ENCODE assay signal across 8 cellular contexts in the genomic region with DNA sequence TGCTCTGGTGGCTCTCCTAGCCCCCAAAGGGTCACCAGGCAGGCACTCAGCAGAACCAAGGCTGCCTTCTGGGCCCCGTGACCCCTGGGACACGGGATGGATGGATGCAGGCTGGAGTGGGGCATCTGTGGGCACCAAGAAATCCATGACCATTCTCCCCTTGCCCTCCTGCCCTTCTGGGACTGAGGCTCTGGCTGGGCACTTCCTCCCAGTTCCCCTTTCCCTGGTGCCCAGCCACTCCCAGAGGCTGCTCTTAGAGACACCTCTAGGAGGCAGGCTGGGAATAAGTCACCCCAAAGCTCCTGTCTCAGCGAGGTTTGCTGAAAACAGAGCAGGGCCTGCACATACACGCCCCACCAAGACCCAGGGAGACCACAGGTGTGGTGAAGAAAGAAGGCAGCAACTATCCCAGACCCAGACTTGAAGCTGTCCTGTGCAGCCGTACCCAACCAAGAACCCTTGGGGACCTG. TPM values are rescaled to one million over a fixed set of nuclear protein-coding genes. Genes with fewer than 3 reads are reported as not detected.
DNase-seq lines count a peak whose midpoint lies in the region; ATAC-seq, FAIRE-seq and TF ChIP-seq lines count a peak whose summit lies in the region.

No MANE protein-coding gene starts in this region.

- peak overlapping the region; percentile 84 for H3K27ac ChIP-seq in cardiac muscle cell
- H3K27ac ChIP-seq in small intestine (ENCODE audit: low read depth in 1 of 2, low read length in 1 of 2), result peak overlapping the region; percentile 62 to 98

- DNase-seq in Daoy (ENCODE audit: low read depth) (peak; percentile 34), cardiac muscle cell (ENCODE audit: low read depth in 1 of 2, low spot score in 1 of 2) (peak in 1 of 2 donors; percentile 52), small intestine (no peak), inferior parietal cortex (ENCODE audit: extremely low spot score) (no peak), NCI-H1694 treated with DMSO at 0.1 percent for 48 hours (lab: John Stamatoyannopoulos, UW) (no peak), GM19239 (ENCODE audit: insufficient read length, low spot score) (no peak)
- no peak for DNase-seq in activated CD8-positive, alpha-beta T cell treated with anti-CD3 and anti-CD28 coated beads for 36 hours

- H3K4me3 Mint-ChIP-seq in activated CD8-positive, alpha-beta T cell treated with anti-CD3 and anti-CD28 coated beads for 36 hours, result peak overlapping the region; percentile 80

- H3K4me3 ChIP-seq in cardiac muscle cell, result no peak overlapping the region
- H3K4me3 ChIP-seq in small intestine (ENCODE audit: low read depth in 1 of 2, low read length in 2 of 2), result peak overlapping the region; percentile 32 to 42

- intact Hi-C loops in activated CD8-positive, alpha-beta T cell treated with anti-CD3 and anti-CD28 coated beads for 36 hours (cut with micrococcal nuclease), result no loop called here

- H3K36me3 ChIP-seq in cardiac muscle cell, result no peaks in the 10 kb centered on the region
- H3K36me3 ChIP-seq in small intestine (ENCODE audit: control insufficient read depth in 2 of 2, insufficient read depth in 2 of 2, low read length in 2 of 2), result no peaks in the 10 kb centered on the region

- POLR2A ChIA-PET in activated CD8-positive, alpha-beta T cell treated with anti-CD3 and anti-CD28 coated beads for 36 hours (lab: Charles Lee), result interaction anchor here (0.9 to 3.8 kb wide), 12 partner anchors 11 to 85 kb away, joined by 3 to 21 read pairs (median 5); a partner anchor contains a TSS

- peak; percentile 30 for ATAC-seq in HG02571 (IDR thresholded peaks at IDR 0.05; ENCODE audit: unreplicated experiment)
- ATAC-seq in activated CD8-positive, alpha-beta T cell treated with anti-CD3 and anti-CD28 coated beads for 36 hours, result no peak

- FAIRE-seq in small intestine (lab: Jason Lieb, UNC), result no peak
- no peak for FAIRE-seq in GM19239 (lab: Jason Lieb, UNC)

- H3K4me1 Mint-ChIP-seq in activated CD8-positive, alpha-beta T cell treated with anti-CD3 and anti-CD28 coated beads for 36 hours (ENCODE audit: low read depth), result peaks cover 34% of the 10 kb centered on the region

- peak overlapping the region; percentile 91 for H3K27ac Mint-ChIP-seq in activated CD8-positive, alpha-beta T cell treated with anti-CD3 and anti-CD28 coated beads for 36 hours

- H3K9me3 Mint-ChIP-seq in activated CD8-positive, alpha-beta T cell treated with anti-CD3 and anti-CD28 coated beads for 36 hours, result no peaks in the 10 kb centered on the region

- H3K36me3 Mint-ChIP-seq in activated CD8-positive, alpha-beta T cell treated with anti-CD3 and anti-CD28 coated beads for 36 hours (ENCODE audit: low read depth), result peaks cover 10% of the 10 kb centered on the region

- TF ChIP-seq CTCF in activated CD8-positive, alpha-beta T cell treated with anti-CD3 and anti-CD28 coated beads for 36 hours (IDR thresholded peaks at IDR 0.05), result no peak
- TF ChIP-seq CTCF in cardiac muscle cell (IDR thresholded peaks at IDR 0.05; ENCODE audit: low read depth, low read length), result peak; percentile 34

- peaks cover 46% of the 10 kb centered on the region for H3K4me1 ChIP-seq in cardiac muscle cell (ENCODE audit: low read depth)
- H3K4me1 ChIP-seq in small intestine (ENCODE audit: control insufficient read depth in 2 of 2, insufficient read depth in 1 of 2, low read depth in 1 of 2, low read length in 1 of 2), result peaks cover 0 to 6% of the 10 kb centered on the region in 2 donors

- no peaks in the 10 kb centered on the region for H3K9me3 ChIP-seq in cardiac muscle cell (ENCODE audit: low read depth)
- H3K9me3 ChIP-seq in small intestine (ENCODE audit: control insufficient read depth, low read depth), result no peaks in the 10 kb centered on the region

- 44 to 81% (median 66%) methylated on average over 5 of the region's 5 CpGs for WGBS in small intestine, 3 donors

- no peaks in the 10 kb centered on the region for H3K27me3 Mint-ChIP-seq in activated CD8-positive, alpha-beta T cell treated with anti-CD3 and anti-CD28 coated beads for 36 hours

- CTCF ChIA-PET in activated CD8-positive, alpha-beta T cell treated with anti-CD3 and anti-CD28 coated beads for 36 hours (lab: Charles Lee), result interaction anchor here (1.0 to 4.6 kb wide), 16 partner anchors 9 to 154 kb away, joined by 3 to 31 read pairs (median 4); a partner anchor contains a TSS

- no peaks in the 10 kb centered on the region for H3K27me3 ChIP-seq in cardiac muscle cell
- no peaks in the 10 kb centered on the region for H3K27me3 ChIP-seq in small intestine (ENCODE audit: control insufficient read depth in 2 of 2, insufficient read depth in 2 of 2, low read length in 2 of 2)

RNA-seq across cellular contexts. Expression of a gene that starts 0.9 kb away (rescaled TPM):
- total RNA-seq in Daoy (2014; rRNA removed; shearing (Covaris generic)), result 8.2 and 9.0 TPM in 2 replicates
- 10 to 100 TPM; 43.7 to 46.3 TPM for total RNA-seq in activated CD8-positive, alpha-beta T cell treated with anti-CD3 and anti-CD28 coated beads for 36 hours
- 58.1 and 79.2 TPM in 2 replicates for total RNA-seq in cardiac muscle cell
- polyA plus RNA-seq in cardiac muscle cell, result 59.9 and 69.0 TPM in 2 replicates
- 10 to 100 TPM in 1 of 3 donors, 1 to 10 TPM in 2; 2.2 to 23.0 (median 3.0) TPM for polyA plus RNA-seq in small intestine

RNA-seq across cellular contexts. Expression of a gene that starts 10.8 kb away (rescaled TPM):
- not detected in 2 replicates for total RNA-seq in Daoy (2014; rRNA removed; shearing (Covaris generic))
- total RNA-seq in activated CD8-positive, alpha-beta T cell treated with anti-CD3 and anti-CD28 coated beads for 36 hours, result under 1 TPM in 1 of 2 experiments, not detected in 1; 0.16 TPM
- not detected in 2 replicates for total RNA-seq in cardiac muscle cell
- polyA plus RNA-seq in cardiac muscle cell (0.10 TPM in 1 of 2 replicates, not detected in the other), small intestine (1 to 10 TPM in 1 of 3 donors, under 1 TPM in 1, not detected in 1; 0.45 to 1.9 TPM)

RNA-seq across cellular contexts. Expression of a gene that starts 19.1 kb away (rescaled TPM):
- total RNA-seq in Daoy (2014; rRNA removed; shearing (Covaris generic)), result 0.23 and 2.4 TPM in 2 replicates
- under 1 TPM in 1 of 2 experiments, not detected in 1; 0.25 TPM for total RNA-seq in activated CD8-positive, alpha-beta T cell treated with anti-CD3 and anti-CD28 coated beads for 36 hours
- not detected in 2 replicates for total RNA-seq in cardiac muscle cell
- polyA plus RNA-seq in cardiac muscle cell (0.97 and 1.5 TPM in 2 replicates), small intestine (10 to 100 TPM in 1 of 3 donors, 1 to 10 TPM in 2; 1.6 to 47.6 (median 4.9) TPM)

RNA-seq across cellular contexts. Expression of a gene that starts 42.3 kb away (rescaled TPM):
- total RNA-seq in Daoy (2014; rRNA removed; shearing (Covaris generic)), result 5.6 and 11.8 TPM in 2 replicates
- total RNA-seq in activated CD8-positive, alpha-beta T cell treated with anti-CD3 and anti-CD28 coated beads for 36 hours, result 10 to 100 TPM; 24.9 to 27.5 TPM
- total RNA-seq in cardiac muscle cell, result 10.0 and 10.1 TPM in 2 replicates
- polyA plus RNA-seq in cardiac muscle cell, result 17.4 and 37.2 TPM in 2 replicates
- polyA plus RNA-seq in small intestine, result 1 to 10 TPM in 2 of 3 donors, under 1 TPM in 1; 0.67 to 3.8 (median 2.7) TPM
